ENCODE assay signal across 8 cellular contexts in the genomic region with DNA sequence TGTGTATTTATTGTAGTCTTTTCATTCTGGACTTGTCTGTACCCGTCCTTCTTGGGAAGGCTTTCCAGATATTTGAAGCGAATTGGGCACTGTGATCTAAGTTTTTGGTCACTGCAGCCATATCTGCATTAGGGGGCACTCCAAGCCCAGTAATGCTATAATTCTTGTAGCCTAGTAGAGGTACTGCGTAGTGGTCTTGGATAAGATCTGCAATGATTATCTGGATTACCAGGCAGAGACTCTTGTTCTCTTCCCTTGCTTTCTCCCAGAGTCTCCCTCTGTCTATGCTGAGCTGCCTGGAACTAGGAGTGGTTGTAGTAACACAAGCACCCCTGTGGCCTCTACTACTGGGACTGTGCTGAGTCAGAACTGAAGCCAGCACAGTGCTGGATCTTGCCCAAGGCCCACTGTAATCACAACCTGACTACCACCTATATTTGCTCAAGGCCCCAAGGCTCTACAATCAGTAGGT. TPM values are rescaled to one million over a fixed set of nuclear protein-coding genes. Genes with fewer than 3 reads are reported as not detected.
A peak's percentile ranks its signal among the peaks of the same experiment; 100 is the strongest.
DNase-seq lines count a peak whose midpoint lies in the region; ATAC-seq, FAIRE-seq and TF ChIP-seq lines count a peak whose summit lies in the region.

No MANE protein-coding gene starts in this region.

- no peak overlapping the region for H3K27ac ChIP-seq in CD4-positive, alpha-beta T cell (ENCODE audit: low read depth, low read length)
- H3K27ac ChIP-seq in RWPE1, result no peak overlapping the region

- intact Hi-C loops in CD4-positive, alpha-beta T cell (cut with DNase I, micrococcal nuclease), result loop anchor here (1.0 to 10.0 kb wide), 8 partner anchors 320 to 1342 kb away; no protein-coding TSS in a partner anchor

- CTCF ChIA-PET in CD4-positive, alpha-beta T cell (lab: Charles Lee), result interaction anchor here (1.8 to 2.8 kb wide), 2 partner anchors 319 to 678 kb away, joined by 5 to 10 read pairs; no protein-coding TSS in a partner anchor
- CTCF ChIA-PET in RWPE1 (lab: Yijun Ruan, JAX), result no interaction called here

- peak; percentile 78 for TF ChIP-seq CTCF in CD4-positive, alpha-beta T cell (IDR thresholded peaks at IDR 0.05)
- TF ChIP-seq CTCF in epithelial cell of esophagus (IDR thresholded peaks at IDR 0.05; ENCODE audit: insufficient read depth, low read depth, low read length, missing control alignments) (peak; percentile 33), neural crest cell (conservative IDR thresholded peaks at IDR 0.05) (peak; percentile 53), RWPE1 (conservative IDR thresholded peaks at IDR 0.05; ENCODE audit: low read depth) (no peak)

- no peaks in the 10 kb centered on the region for H3K27me3 ChIP-seq in CD4-positive, alpha-beta T cell (ENCODE audit: control insufficient read depth, insufficient read depth, low read length)

- DNase-seq in CD4-positive, alpha-beta T cell, result peak in 6 of 10 experiments; percentile 2 to 29 (median 12)
- DNase-seq in H54 (ENCODE audit: insufficient read length, low spot score) (no peak), T-helper 1 cell (peak in 4 of 5 donors; percentile 7 to 29 (median 20)), epithelial cell of esophagus (ENCODE audit: low read depth) (peak; percentile 81), neural crest cell (ENCODE audit: low read depth, low spot score) (no peak), RWPE1 (ENCODE audit: low spot score) (no peak), NCI-H187 treated with DMSO at 0.1 percent for 48 hours (lab: John Stamatoyannopoulos, UW) (no peak)

- no peak overlapping the region for H3K4me3 Mint-ChIP-seq in CD4-positive, alpha-beta T cell
- no peak overlapping the region for H3K4me3 Mint-ChIP-seq in neural crest cell

- H3K27me3 Mint-ChIP-seq in CD4-positive, alpha-beta T cell, result no peaks in the 10 kb centered on the region
- peaks cover 5% of the 10 kb centered on the region for H3K27me3 Mint-ChIP-seq in neural crest cell (ENCODE audit: low read depth)

- no peaks in the 10 kb centered on the region for H3K9me3 ChIP-seq in CD4-positive, alpha-beta T cell (ENCODE audit: control insufficient read depth, low read length)

- no peaks in the 10 kb centered on the region for H3K9me3 Mint-ChIP-seq in CD4-positive, alpha-beta T cell
- peaks cover 4% of the 10 kb centered on the region for H3K9me3 Mint-ChIP-seq in neural crest cell

- no peak for TF ChIP-seq POLR2A in H54 (IDR thresholded peaks at IDR 0.05; ENCODE audit: low read depth, low read length)

- peak; percentile 60 for ATAC-seq in CD4-positive, alpha-beta T cell (ENCODE audit: poor library complexity)
- ATAC-seq in HG03108 (IDR thresholded peaks at IDR 0.05; ENCODE audit: unreplicated experiment), result no peak

- H3K27ac Mint-ChIP-seq in CD4-positive, alpha-beta T cell, result no peak overlapping the region
- H3K27ac Mint-ChIP-seq in neural crest cell (ENCODE audit: unreplicated experiment), result no peak overlapping the region

- no peaks in the 10 kb centered on the region for H3K4me1 Mint-ChIP-seq in CD4-positive, alpha-beta T cell (ENCODE audit: low read depth)
- no peaks in the 10 kb centered on the region for H3K4me1 Mint-ChIP-seq in neural crest cell

- H3K4me3 ChIP-seq in epithelial cell of esophagus (ENCODE audit: low read length), result no peak overlapping the region

- FAIRE-seq in H54 (lab: Jason Lieb, UNC), result peak; percentile 92

- POLR2A ChIA-PET in CD4-positive, alpha-beta T cell (lab: Charles Lee), result no interaction called here
- POLR2A ChIA-PET in RWPE1 (lab: Yijun Ruan, JAX; ENCODE audit: low non-redundant PET), result no interaction called here

- no peaks in the 10 kb centered on the region for H3K36me3 Mint-ChIP-seq in CD4-positive, alpha-beta T cell (ENCODE audit: low read depth)
- H3K36me3 Mint-ChIP-seq in neural crest cell (ENCODE audit: low read depth), result no peaks in the 10 kb centered on the region

RNA-seq across cellular contexts. Expression of a gene that starts 30.0 kb away (rescaled TPM):
- total RNA-seq in CD4-positive, alpha-beta T cell, result 100 to 1,000 TPM; 213 to 222 TPM
- total RNA-seq in neural crest cell, result 186 and 199 TPM in 2 replicates

Comparison
In these comparisons a context has a peak if more than half of its experiments do, and no peak if none do; other contexts are left out.
1. DNase-seq: peak in CD4-positive, alpha-beta T cell (6 of 10), T-helper 1 cell (4 of 5) and epithelial cell of esophagus (single experiment); none in H54 (single experiment), neural crest cell (single experiment), RWPE1 (single experiment) and NCI-H187 treated with DMSO at 0.1 percent for 48 hours (single experiment).